ENCODE assay signal across 1 cellular context in genomic region chr13:60646600-60646999, GRCh38.
TF ChIP-seq lines count a peak whose summit lies in the region.

No MANE protein-coding gene starts in this region.

TF ChIP-seq in GM12878, 131 proteins besides CTCF, POLR2A, EP300 and RAD21 (continued from another document):
- TF ChIP-seq E2F8 (IDR thresholded peaks at IDR 0.05; ENCODE audit: low read depth, partially characterized antibody) (no peak), RBBP5 (conservative IDR thresholded peaks at IDR 0.05) (no peak), ZSCAN29 (IDR thresholded peaks at IDR 0.05) (no peak)
